1 cellular context compared by ENCODE assay signal in the genomic region with DNA sequence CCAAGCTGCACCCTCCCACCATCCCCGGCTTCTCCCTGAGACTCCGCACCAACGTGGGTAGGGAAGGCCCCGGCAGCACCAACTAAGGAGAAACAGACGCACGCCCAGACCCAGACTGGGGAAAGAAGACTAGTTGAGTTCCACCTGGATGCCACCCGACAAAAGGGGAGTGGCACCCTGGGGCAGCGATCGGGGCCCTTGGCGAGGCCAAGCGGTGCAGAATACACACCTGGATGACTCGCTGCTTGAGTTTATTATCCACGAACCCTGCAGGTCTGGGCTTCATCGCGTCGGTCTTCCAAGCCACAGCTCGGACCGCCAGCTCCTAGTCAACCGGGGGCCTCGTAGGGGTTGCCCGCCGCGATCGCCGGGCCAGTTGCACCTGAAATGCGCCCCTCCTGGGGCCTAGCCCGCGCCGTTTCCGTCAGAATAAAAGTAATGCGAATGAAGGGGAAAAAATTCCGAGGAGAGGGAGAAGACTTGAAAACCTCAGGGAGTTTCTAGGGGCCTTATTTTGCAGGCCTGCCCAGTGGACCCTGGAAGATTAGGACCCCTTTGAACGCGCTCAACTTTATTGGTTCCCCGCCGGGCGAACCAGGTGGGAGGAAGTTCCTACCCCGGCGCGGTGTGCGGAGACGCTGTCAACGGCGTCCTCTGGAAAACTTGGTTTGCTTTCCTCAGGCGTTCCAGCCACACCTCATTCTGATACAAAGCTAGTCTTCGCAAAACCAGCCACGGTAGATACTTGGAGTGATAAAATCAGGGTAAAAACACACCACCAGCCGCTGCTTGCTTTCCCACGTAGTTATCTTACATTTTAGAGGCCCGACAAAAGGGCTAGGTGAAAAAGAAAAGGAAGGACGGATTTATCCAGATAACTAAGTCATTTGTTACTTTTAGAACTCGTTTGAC.
TF ChIP-seq lines count a peak whose summit lies in the region.

A gene (minus strand): TSS at position 331 of the 912 bp plus-strand sequence. CDS start 45 bp downstream, at position 286.

TF ChIP-seq in K562, 482 proteins besides CTCF, POLR2A, EP300 and RAD21 (continued from another document):
- TF ChIP-seq, protein P1, sequence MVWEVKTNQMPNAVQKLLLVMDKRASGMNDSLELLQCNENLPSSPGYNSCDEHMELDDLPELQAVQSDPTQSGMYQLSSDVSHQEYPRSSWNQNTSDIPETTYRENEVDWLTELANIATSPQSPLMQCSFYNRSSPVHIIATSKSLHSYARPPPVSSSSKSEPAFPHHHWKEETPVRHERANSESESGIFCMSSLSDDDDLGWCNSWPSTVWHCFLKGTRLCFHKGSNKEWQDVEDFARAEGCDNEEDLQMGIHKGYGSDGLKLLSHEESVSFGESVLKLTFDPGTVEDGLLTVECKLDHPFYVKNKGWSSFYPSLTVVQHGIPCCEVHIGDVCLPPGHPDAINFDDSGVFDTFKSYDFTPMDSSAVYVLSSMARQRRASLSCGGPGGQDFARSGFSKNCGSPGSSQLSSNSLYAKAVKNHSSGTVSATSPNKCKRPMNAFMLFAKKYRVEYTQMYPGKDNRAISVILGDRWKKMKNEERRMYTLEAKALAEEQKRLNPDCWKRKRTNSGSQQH (CRISPR knock-in tag; IDR thresholded peaks at IDR 0.05), result peak; percentile 58; the same call in 1 of the 2 replicates
- TF ChIP-seq GATA2 (CRISPR knock-in tag; IDR thresholded peaks at IDR 0.05) (peak; percentile 56; the same call in 1 of the 2 replicates), MAFK (IDR thresholded peaks at IDR 0.05; ENCODE audit: low read length) (no peak), ZEB2 (IDR thresholded peaks at IDR 0.05) (peak; percentile 91), KDM2B (CRISPR knock-in tag; IDR thresholded peaks at IDR 0.05) (no peak), ZNF165 (CRISPR knock-in tag; IDR thresholded peaks at IDR 0.05; ENCODE audit: borderline replicate concordance) (no peak)
- TF ChIP-seq, protein P2, sequence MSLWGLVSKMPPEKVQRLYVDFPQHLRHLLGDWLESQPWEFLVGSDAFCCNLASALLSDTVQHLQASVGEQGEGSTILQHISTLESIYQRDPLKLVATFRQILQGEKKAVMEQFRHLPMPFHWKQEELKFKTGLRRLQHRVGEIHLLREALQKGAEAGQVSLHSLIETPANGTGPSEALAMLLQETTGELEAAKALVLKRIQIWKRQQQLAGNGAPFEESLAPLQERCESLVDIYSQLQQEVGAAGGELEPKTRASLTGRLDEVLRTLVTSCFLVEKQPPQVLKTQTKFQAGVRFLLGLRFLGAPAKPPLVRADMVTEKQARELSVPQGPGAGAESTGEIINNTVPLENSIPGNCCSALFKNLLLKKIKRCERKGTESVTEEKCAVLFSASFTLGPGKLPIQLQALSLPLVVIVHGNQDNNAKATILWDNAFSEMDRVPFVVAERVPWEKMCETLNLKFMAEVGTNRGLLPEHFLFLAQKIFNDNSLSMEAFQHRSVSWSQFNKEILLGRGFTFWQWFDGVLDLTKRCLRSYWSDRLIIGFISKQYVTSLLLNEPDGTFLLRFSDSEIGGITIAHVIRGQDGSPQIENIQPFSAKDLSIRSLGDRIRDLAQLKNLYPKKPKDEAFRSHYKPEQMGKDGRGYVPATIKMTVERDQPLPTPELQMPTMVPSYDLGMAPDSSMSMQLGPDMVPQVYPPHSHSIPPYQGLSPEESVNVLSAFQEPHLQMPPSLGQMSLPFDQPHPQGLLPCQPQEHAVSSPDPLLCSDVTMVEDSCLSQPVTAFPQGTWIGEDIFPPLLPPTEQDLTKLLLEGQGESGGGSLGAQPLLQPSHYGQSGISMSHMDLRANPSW (CRISPR knock-in tag; IDR thresholded peaks at IDR 0.05), result no peak; the same call in 1 of the 2 replicates
